ENCODE assay signal across 24 cellular contexts in the genomic region with DNA sequence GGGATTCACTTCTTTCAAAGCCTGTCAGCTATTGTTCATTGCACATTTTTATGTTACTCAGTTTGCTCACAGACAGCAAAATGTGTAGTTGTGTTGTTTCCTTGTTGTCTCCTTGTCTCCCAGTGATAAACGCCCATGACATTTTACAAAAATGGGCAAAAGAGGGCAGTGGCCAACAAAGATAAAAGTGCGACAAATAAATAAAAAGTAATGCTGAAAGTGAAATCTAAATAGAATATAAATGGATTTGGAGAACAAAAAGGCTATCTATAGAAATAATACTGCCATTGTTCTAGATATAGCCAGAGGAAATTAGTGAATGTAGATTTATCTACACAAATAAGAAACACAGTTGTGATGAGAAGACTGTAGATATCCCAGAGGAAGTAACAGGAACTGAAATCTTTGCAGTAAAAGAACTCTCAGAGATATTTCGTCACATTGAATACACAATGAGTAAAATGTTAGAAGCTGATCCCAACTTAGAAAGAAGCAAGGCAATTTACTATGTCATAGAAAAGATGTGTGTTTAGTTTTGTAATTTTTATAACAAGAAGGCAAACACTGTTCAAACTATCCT.
"Had no signal": no experiment of that assay in that cellular context is flagged by ENCODE, and none has a peak within 500 bp of the region (broad histone marks: within the 10 kb centered on the region; RNA-seq: fewer than 3 reads in every experiment).

No MANE protein-coding gene starts in this region.

- H3K27me3 ChIP-seq: esophagus muscularis mucosa, foreskin keratinocyte, neutrophil, right atrium auricular region, thyroid gland had no signal

- H2AFZ ChIP-seq: parathyroid adenoma had no signal

- DNase-seq: effector memory CD4-positive, alpha-beta T cell; foreskin keratinocyte; left ventricle myocardium superior; lower lobe of right lung; mucosa of descending colon; naive B cell; stimulated activated CD4-positive, alpha-beta T cell treated with anti-CD3 and anti-CD28 coated beads, Interleukin-12 subunit alpha, Interleukin-12 subunit beta, amount 100 ng/mL, for 4 hours; stimulated activated CD4-positive, alpha-beta T cell treated with anti-CD3 and anti-CD28 coated beads, Interleukin-1b, Interleukin-23, amount 100 ng/mL, for 48 hours; stimulated activated CD4-positive, alpha-beta T cell treated with anti-CD3 and anti-CD28 coated beads, Interleukin-4, amount 100 ng/mL, for 1 hour; stimulated activated CD8-positive, alpha-beta memory T cell treated with anti-CD3 and anti-CD28 coated beads, Interleukin-4, amount 100 ng/mL, for 48 hours; stimulated activated naive CD4-positive, alpha-beta T cell; stimulated activated naive CD8-positive, alpha-beta T cell treated with anti-CD3 and anti-CD28 coated beads, Interleukin-15, amount 100 ng/mL, for 72 hours; thyroid gland; trophoblast cell had no signal

- ATAC-seq: foreskin keratinocyte; left ventricle myocardium superior; lower lobe of right lung; mucosa of descending colon; natural killer cell treated with Interleukin-12 subunit alpha and Interleukin-12 subunit beta and Interleukin-15 and Interleukin-18, amount 100 ng/mL, for 72 hours; sciatic nerve; stimulated activated naive CD8-positive, alpha-beta T cell treated with anti-CD3 and anti-CD28 coated beads, Interleukin-15, amount 100 ng/mL, for 72 hours had no signal

- H3K9ac ChIP-seq: parathyroid adenoma had no signal

- H3K36me3 ChIP-seq: esophagus muscularis mucosa, lower lobe of right lung, neutrophil, prostate gland, right atrium auricular region, thyroid gland had no signal

- H3K79me2 ChIP-seq: parathyroid adenoma had no signal

- H3K9me3 ChIP-seq: esophagus muscularis mucosa, lower lobe of right lung, mucosa of descending colon, neutrophil, prostate gland, right atrium auricular region, thyroid gland had no signal

- H3K4me3 ChIP-seq: esophagus muscularis mucosa, lower lobe of right lung, mucosa of descending colon, prostate gland, right atrium auricular region, smooth muscle cell, thyroid gland had no signal

- H3K27ac ChIP-seq: esophagus muscularis mucosa, foreskin keratinocyte, lower lobe of right lung, neutrophil, parathyroid adenoma, prostate gland, right atrium auricular region, thyroid gland had no signal

- H3K4me2 ChIP-seq: smooth muscle cell had no signal

- H3K4me1 ChIP-seq: esophagus muscularis mucosa, foreskin keratinocyte, lower lobe of right lung, parathyroid adenoma, prostate gland, right atrium auricular region, thyroid gland had no signal

- FAIRE-seq: endothelial cell of umbilical vein, keratinocyte had no signal
